Comparison of ENCODE assay signal across 8 cellular contexts in genomic region chr20:46520976-46521579, GRCh38. TPM values are rescaled to one million over a fixed set of nuclear protein-coding genes. Genes with fewer than 3 reads are reported as not detected.
DNase-seq lines count a peak whose midpoint lies in the region; ATAC-seq, FAIRE-seq and TF ChIP-seq lines count a peak whose summit lies in the region.

No MANE protein-coding gene starts in this region.

- dilution Hi-C loops in keratinocyte (cut with MboI; ENCODE audit: extremely low pct_ligation_motif_present, low sequenced_read_pairs), result no loop called here

- no peaks in the 10 kb centered on the region for H3K9me1 ChIP-seq in keratinocyte (ENCODE audit: control insufficient read depth, extremely low read depth, insufficient read depth, low read length)

- H3K4me1 ChIP-seq in keratinocyte (ENCODE audit: control insufficient read depth, extremely low read depth, insufficient read depth, low read length), result no peaks in the 10 kb centered on the region

- H3K9ac ChIP-seq in keratinocyte (ENCODE audit: control insufficient read depth, extremely low read depth, insufficient read depth, low read length), result no peak overlapping the region

- H3K9me3 ChIP-seq in keratinocyte (ENCODE audit: control insufficient read depth, low read depth, low read length), result no peaks in the 10 kb centered on the region

- H3K36me3 ChIP-seq in brain microvascular endothelial cell (replicated peaks) (no peaks in the 10 kb centered on the region), keratinocyte (ENCODE audit: control insufficient read depth in 2 of 2, extremely low read depth in 1 of 2, insufficient read depth in 2 of 2, low read length in 2 of 2) (no peaks in the 10 kb centered on the region)

- no peak for ATAC-seq in HG02981 (IDR thresholded peaks at IDR 0.05; ENCODE audit: unreplicated experiment)
- no peak for ATAC-seq in GM18502 (IDR thresholded peaks at IDR 0.05; ENCODE audit: poor library complexity, unreplicated experiment)

- H3K4me3 ChIP-seq in brain microvascular endothelial cell (ENCODE audit: low read depth, low read length) (no peak overlapping the region), keratinocyte (ENCODE audit: control insufficient read depth in 2 of 3, extremely low read depth in 1 of 3, insufficient read depth in 2 of 3, low read depth in 1 of 3, low read length in 3 of 3) (no peak overlapping the region)

- no peaks in the 10 kb centered on the region for H3K79me2 ChIP-seq in keratinocyte (ENCODE audit: control insufficient read depth, insufficient read depth, low read length)

- H3K27ac ChIP-seq in brain microvascular endothelial cell, result no peak overlapping the region
- H3K27ac ChIP-seq in keratinocyte (ENCODE audit: control insufficient read depth, insufficient read depth, low read length), result no peak overlapping the region

- H4K20me1 ChIP-seq in keratinocyte (ENCODE audit: control insufficient read depth, extremely low read depth, insufficient read depth, low read length), result no peaks in the 10 kb centered on the region

- no peak overlapping the region for H2AFZ ChIP-seq in keratinocyte (ENCODE audit: control insufficient read depth, low read length)

- no peak overlapping the region for H3K4me2 ChIP-seq in keratinocyte (ENCODE audit: control insufficient read depth, extremely low read depth, insufficient read depth, low read depth, low read length)

- H3K27me3 ChIP-seq in brain microvascular endothelial cell (replicated peaks) (no peaks in the 10 kb centered on the region), keratinocyte (ENCODE audit: control insufficient read depth, extremely low read depth, insufficient read depth, low read length) (no peaks in the 10 kb centered on the region)

- FAIRE-seq in GM12891 (lab: Jason Lieb, UNC) (peak; percentile 86), keratinocyte (lab: Jason Lieb, UNC) (peak; percentile 75)

- TF ChIP-seq POLR2A in GM12891 (IDR thresholded peaks at IDR 0.05; ENCODE audit: low read depth, low read length), result no peak

- TF ChIP-seq CTCF in brain microvascular endothelial cell (IDR thresholded peaks at IDR 0.05; ENCODE audit: low read depth, low read length, missing control alignments) (peak; percentile 83), keratinocyte (optimal IDR thresholded peaks at IDR 0.05 in 1 of 3, IDR thresholded peaks at IDR 0.05 in 1 of 3, conservative IDR thresholded peaks at IDR 0.05 in 1 of 3; ENCODE audit: extremely low read depth in 1 of 3, insufficient read depth in 2 of 3, low read length in 3 of 3) (peak; percentile 72 to 96 (median 95))

- no peak for DNase-seq in GM12891 (ENCODE audit: insufficient read length, low spot score)
- DNase-seq in NCI-H1105 (lab: John Stamatoyannopoulos, UW), result peak; percentile 42
- peak; percentile 73 for DNase-seq in SW480 (ENCODE audit: low spot score)
- peak; percentile 56 for DNase-seq in brain microvascular endothelial cell
- DNase-seq in keratinocyte (ENCODE audit: low read depth, low spot score), result peak; percentile 21
- peak; percentile 51 for DNase-seq in stimulated activated CD4-positive, alpha-beta T cell treated with anti-CD3 and anti-CD28 coated beads, Interleukin-4, amount 100 ng/mL, for 24 hours

- in situ Hi-C loops in brain microvascular endothelial cell (cut with HindIII; ENCODE audit: low pct_ligation_motif_present, low sequenced_read_pairs), result no loop called here

TF ChIP-seq in GM12891, 5 proteins besides CTCF, POLR2A, EP300 and RAD21:
- no peak for TF ChIP-seq PAX5 (IDR thresholded peaks at IDR 0.05; ENCODE audit: insufficient read depth, low read length, severe bottlenecking)

RNA-seq across cellular contexts. Expression of gene ZNF334, which starts 7.7 kb away (rescaled TPM):
- polyA plus RNA-seq in GM12891 (2012; ENCODE audit: low read depth, missing spikeins), result 3.3 TPM
- polyA plus RNA-seq in keratinocyte, result 0.63 to 1.3 TPM (median 1.1 TPM) in 3 replicates
- 0.10 TPM for polyA plus RNA-seq in keratinocyte (2011; ENCODE audit: low read depth)
- polyA plus RNA-seq in keratinocyte (2011; cell fraction: cytosol; rRNA removed), result 0.36 and 0.44 TPM in 2 replicates
- polyA plus RNA-seq in keratinocyte (2011; cell fraction: nucleus; rRNA removed), result 4.2 and 5.0 TPM in 2 replicates
- polyA plus RNA-seq in keratinocyte (2012; ENCODE audit: low replicate concordance), result 0.21 and 0.56 TPM in 2 replicates
- polyA minus RNA-seq in keratinocyte, result 0.63 to 1.4 TPM in 2 of 3 replicates, not detected in the other
- polyA minus RNA-seq in keratinocyte (2011; cell fraction: cytosol; rRNA and poly(A)+ RNA removed), result not detected
- polyA minus RNA-seq in keratinocyte (2011; cell fraction: nucleus; rRNA and poly(A)+ RNA removed), result 0.74 and 2.1 TPM in 2 replicates

RNA-seq across cellular contexts. Expression of gene OCSTAMP, which starts 29.4 kb away (rescaled TPM):
- 0.17 TPM for polyA plus RNA-seq in GM12891 (2012; ENCODE audit: low read depth, missing spikeins)
- not detected in 3 replicates for polyA plus RNA-seq in keratinocyte
- not detected for polyA plus RNA-seq in keratinocyte (2011; ENCODE audit: low read depth)
- not detected in 2 replicates for polyA plus RNA-seq in keratinocyte (2011; cell fraction: cytosol; rRNA removed)
- polyA plus RNA-seq in keratinocyte (2011; cell fraction: nucleus; rRNA removed), result not detected in 2 replicates
- not detected in 2 replicates for polyA plus RNA-seq in keratinocyte (2012; ENCODE audit: low replicate concordance)
- not detected in 3 replicates for polyA minus RNA-seq in keratinocyte
- polyA minus RNA-seq in keratinocyte (2011; cell fraction: cytosol; rRNA and poly(A)+ RNA removed), result not detected
- polyA minus RNA-seq in keratinocyte (2011; cell fraction: nucleus; rRNA and poly(A)+ RNA removed), result not detected in 2 replicates
